In genomic region chr2:230417436-230417835, GRCh38 we compare ENCODE assay signal across 10 cellular contexts. TPM values are rescaled to one million over a fixed set of nuclear protein-coding genes. Genes with fewer than 3 reads are reported as not detected.
A peak's percentile ranks its signal among the peaks of the same experiment; 100 is the strongest.
DNase-seq lines count a peak whose midpoint lies in the region; ATAC-seq, FAIRE-seq and TF ChIP-seq lines count a peak whose summit lies in the region.
"Had no signal": no experiment of that assay in that cellular context is flagged by ENCODE, and none has a peak within 500 bp of the region (broad histone marks: within the 10 kb centered on the region; RNA-seq: fewer than 3 reads in every experiment).

No MANE protein-coding gene starts in this region.

- POLR2A ChIA-PET in GM12878 (lab: Charles Lee): interaction anchor here (0.8 to 3.7 kb wide), 10 partner anchors 14 to 211 kb away, joined by 3 to 21 read pairs (median 4); partner anchors contain the start of genes SP110, SP140 and SP140L

- H3K36me3 ChIP-seq in GM12878 (ENCODE audit: control insufficient read depth in 2 of 2, insufficient read depth in 2 of 2, low read length in 1 of 2) (no peaks in the 10 kb centered on the region; a peak in 1 of 4 replicates), mucosa of rectum (ENCODE audit: control insufficient read depth in 2 of 2, insufficient read depth in 2 of 2, low read length in 2 of 2) (peaks cover 0 to 2% of the 10 kb centered on the region in 2 donors), vagina (no peaks in the 10 kb centered on the region)

- 43% methylated on average over 4 of the region's 4 CpGs for WGBS in right cardiac atrium
- WGBS in GM12878 (ENCODE audit: insufficient coverage, insufficient replicate concordance, low lambda C conversion rate, missing lambda C conversion rate): under 1% methylated on average over 4 of the region's 4 CpGs

- intact Hi-C loops in right cardiac atrium (cut with DNase I) (no loop called here), cardiac septum (cut with DNase I) (no loop called here), GM12878 (cut with micrococcal nuclease; ENCODE audit: unreplicated experiment) (loop anchor here (2.0 to 10.0 kb wide), 7 partner anchors 29 to 297 kb away; partner anchors contain the start of genes CAB39 and SP140L), vagina (cut with DNase I) (no loop called here)

- H3K9ac ChIP-seq in GM12878 (ENCODE audit: control insufficient read depth, insufficient read depth, low read length): peak overlapping the region; percentile 95
- H3K9ac ChIP-seq in mucosa of rectum (ENCODE audit: low read depth in 1 of 2, low read length in 2 of 2): peak overlapping the region; percentile 10 to 17

- TF ChIP-seq CTCF in GM12878 (IDR thresholded peaks at IDR 0.05 in 2 of 3, conservative IDR thresholded peaks at IDR 0.05 in 1 of 3; ENCODE audit: control insufficient read depth in 2 of 3, extremely low read depth in 1 of 3, insufficient read depth in 1 of 3, low read depth in 3 of 3, low read length in 3 of 3): no peak
- TF ChIP-seq CTCF in vagina (IDR thresholded peaks at IDR 0.05): no peak

- H3K27ac ChIP-seq in right cardiac atrium (ENCODE audit: low read length) (no peak overlapping the region), GM12878 (ENCODE audit: control insufficient read depth, insufficient read depth) (peak overlapping the region; percentile 95), mucosa of rectum (ENCODE audit: low read depth in 2 of 2, low read length in 2 of 2) (no peak overlapping the region), vagina (peak overlapping the region; percentile 98)

- BruUV-seq in GM12878 (replicated peaks; lab: Mats Ljungman, UMichigan): no TSS peak

- no peak for TF ChIP-seq POLR2A in GM12878 (IDR thresholded peaks at IDR 0.05; ENCODE audit: low read depth, low read length)
- TF ChIP-seq POLR2A in vagina (IDR thresholded peaks at IDR 0.05): no peak

- peak overlapping the region; percentile 79 for H3K4me3 ChIP-seq in right cardiac atrium (ENCODE audit: low read length)
- H3K4me3 ChIP-seq in GM12878: peak overlapping the region; percentile 94
- peak overlapping the region; percentile 64 to 90 for H3K4me3 ChIP-seq in mucosa of rectum (ENCODE audit: low read length in 2 of 2)
- peak overlapping the region; percentile 49 to 64 for H3K4me3 ChIP-seq in vagina

- ATAC-seq in right cardiac atrium (no peak), GM12878 (no peak), HG02870 (IDR thresholded peaks at IDR 0.05; ENCODE audit: unreplicated experiment) (no peak)

- H2AFZ ChIP-seq in GM12878 (ENCODE audit: control insufficient read depth, low read depth, low read length): no peak overlapping the region

- DNase-seq in right cardiac atrium (no peak), cardiac septum (ENCODE audit: low spot score) (no peak), GM12878 (ENCODE audit: low read depth, low spot score) (no peak), vagina (ENCODE audit: extremely low spot score in 2 of 2) (no peak), GM19238 (ENCODE audit: insufficient read length, low spot score) (no peak), DMS79 (lab: John Stamatoyannopoulos, UW) (no peak)
- DNase-seq: DMS 273 treated with DMSO at 0.1 percent for 48 hours, SHP77 had no signal

- H3K4me1 ChIP-seq in right cardiac atrium (ENCODE audit: control insufficient read depth, insufficient read depth, low read length) (peaks cover 9% of the 10 kb centered on the region), GM12878 (ENCODE audit: control insufficient read depth, insufficient read depth, low read length) (peaks cover 34% of the 10 kb centered on the region), mucosa of rectum (ENCODE audit: control insufficient read depth in 2 of 2, insufficient read depth in 2 of 2, low read length in 2 of 2) (peaks cover 13 to 14% of the 10 kb centered on the region in 2 donors), vagina (peaks cover 79% of the 10 kb centered on the region)

- H3K4me2 ChIP-seq in GM12878 (ENCODE audit: control insufficient read depth, insufficient read depth): peak overlapping the region; percentile 53; the same call in 1 of the 2 replicates

- no peak for TF ChIP-seq RAD21 in GM12878 (IDR thresholded peaks at IDR 0.05; ENCODE audit: insufficient read depth, low read depth, low read length)

- CTCF ChIA-PET in GM12878 (lab: Yijun Ruan, JAX): interaction anchor here (0.6 to 3.5 kb wide), 8 partner anchors 13 to 214 kb away, joined by 3 to 13 read pairs (median 3); partner anchors contain the start of gene SP140L

- FAIRE-seq in GM12878 (lab: Jason Lieb, UNC): no peak

- H3K27me3 ChIP-seq in right cardiac atrium (ENCODE audit: control insufficient read depth, insufficient read depth): no peaks in the 10 kb centered on the region
- no peaks in the 10 kb centered on the region for H3K27me3 ChIP-seq in GM12878 (replicated peaks in 1 of 2; ENCODE audit: control insufficient read depth in 2 of 2, insufficient read depth in 2 of 2, low read length in 1 of 2)
- H3K27me3 ChIP-seq in mucosa of rectum (ENCODE audit: control insufficient read depth in 2 of 2, insufficient read depth in 2 of 2, low read length in 2 of 2): no peaks in the 10 kb centered on the region
- H3K27me3 ChIP-seq in vagina: no peaks in the 10 kb centered on the region

- H3K9me3 ChIP-seq in right cardiac atrium (ENCODE audit: control insufficient read depth, low read length): no peaks in the 10 kb centered on the region
- H3K9me3 ChIP-seq in GM12878 (replicated peaks; ENCODE audit: control insufficient read depth, insufficient read depth, low read length): no peaks in the 10 kb centered on the region
- no peaks in the 10 kb centered on the region for H3K9me3 ChIP-seq in mucosa of rectum (ENCODE audit: control insufficient read depth in 2 of 2, low read length in 2 of 2)
- no peaks in the 10 kb centered on the region for H3K9me3 ChIP-seq in vagina

- no peaks in the 10 kb centered on the region for H4K20me1 ChIP-seq in GM12878 (ENCODE audit: control insufficient read depth, insufficient read depth)

- SMC1A ChIA-PET in GM12878 (lab: Charles Lee; ENCODE audit: uncharacterized antibody, unreplicated experiment): interaction anchor here (0.7 to 5.8 kb wide), 21 partner anchors 13 to 380 kb away, joined by 3 to 45 read pairs (median 5); partner anchors contain the start of gene SP110

- in situ Hi-C loops in GM12878 (cut with MboI): no loop called here

- RAD21 ChIA-PET in GM12878 (lab: Charles Lee; ENCODE audit: unreplicated experiment): interaction anchor here (0.6 to 3.1 kb wide), 21 partner anchors 9 to 381 kb away, joined by 3 to 22 read pairs (median 5); partner anchors contain the start of genes SP110 and SP140L

- TF ChIP-seq EP300 in GM12878 (IDR thresholded peaks at IDR 0.05; ENCODE audit: borderline replicate concordance in 1 of 2, control insufficient read depth in 1 of 2, low read depth in 2 of 2, low read length in 2 of 2): no peak

- peaks cover 73% of the 10 kb centered on the region for H3K79me2 ChIP-seq in GM12878 (ENCODE audit: control insufficient read depth, insufficient read depth, low read length)

TF ChIP-seq in GM12878, 131 proteins besides CTCF, POLR2A, EP300 and RAD21:
- TF ChIP-seq NR2F1 (conservative IDR thresholded peaks at IDR 0.05) (no peak), HDAC6 (IDR thresholded peaks at IDR 0.05; ENCODE audit: unreplicated experiment) (no peak), JUND (IDR thresholded peaks at IDR 0.05; ENCODE audit: low read depth, low read length) (no peak), SKIL (IDR thresholded peaks at IDR 0.05; ENCODE audit: low read depth, poor library complexity, severe bottlenecking) (no peak), PAX8 (IDR thresholded peaks at IDR 0.05) (no peak)

RNA-seq across cellular contexts. Expression of gene SP100, which starts 1.4 kb away (rescaled TPM):
- total RNA-seq in right cardiac atrium (10 to 100 TPM; 70.8 to 88.3 (median 76.5) TPM), cardiac septum (46.3 TPM), GM12878 (2014; rRNA removed) (175 and 191 TPM in 2 replicates), GM12878 (2014; rRNA removed; fragmentation: Illumina TruSeq; extraction: Trizol) (226 and 237 TPM in 2 replicates), GM12878 (2021) (166 and 172 TPM in 2 replicates), vagina (64.8 TPM)
- polyA plus RNA-seq in right cardiac atrium (64.5 TPM), GM12878 (2011; rRNA removed) (239 and 341 TPM in 2 replicates), GM12878 (2014; fragmentation: Illumina TruSeq; extraction: Trizol) (215 and 267 TPM in 2 replicates), GM12878 (2014; fragmentation: Nextera tagmentation; extraction: Ambion mirVana) (100 to 1,000 TPM; 109 to 154 TPM), GM12878 (2014; rRNA removed) (172 and 174 TPM in 2 replicates), GM12878 (2016; fragmentation: Nextera tagmentation; extraction: Ambion mirVana) (100 to 1,000 TPM; 185 to 188 TPM)
- total RNA-seq in GM12878 (2013; cell fraction: nucleolus; rRNA removed): 469 and 500 TPM in 2 replicates
- 137 TPM for polyA plus RNA-seq in GM12878 (2011; ENCODE audit: low read depth)
- 81.5 and 89.9 TPM in 2 replicates for polyA plus RNA-seq in GM12878 (2011; cell fraction: cytosol; rRNA removed)
- polyA plus RNA-seq in GM12878 (2011; cell fraction: nucleus; rRNA removed): 235 and 280 TPM in 2 replicates
- polyA plus RNA-seq in GM12878 (2012): 155 and 168 TPM in 2 replicates
- polyA minus RNA-seq in GM12878 (2011; rRNA and poly(A)+ RNA removed): 140 and 144 TPM in 2 replicates
- polyA minus RNA-seq in GM12878 (2011; cell fraction: cytosol; rRNA and poly(A)+ RNA removed): 57.5 and 82.0 TPM in 2 replicates
- polyA minus RNA-seq in GM12878 (2011; cell fraction: nucleus; rRNA and poly(A)+ RNA removed): 166 and 247 TPM in 2 replicates

Comparison
In these comparisons a context has a peak if more than half of its experiments do, and no peak if none do; other contexts are left out.
1. H3K27ac ChIP-seq: peak in GM12878 (single experiment) and vagina (single experiment); none in right cardiac atrium (single experiment) and mucosa of rectum (0 of 2).
2. Peak in every context shown above with its lines, with median percentiles within 50 percentile points of each other: H3K4me3 ChIP-seq.